In genomic region chr1:66294692-66295384, GRCh38 we compare ENCODE assay signal across 10 cellular contexts.
DNase-seq lines count a peak whose midpoint lies in the region; ATAC-seq, FAIRE-seq and TF ChIP-seq lines count a peak whose summit lies in the region.
"Had no signal": no experiment of that assay in that cellular context is flagged by ENCODE, and none has a peak within 500 bp of the region (broad histone marks: within the 10 kb centered on the region; RNA-seq: fewer than 3 reads in every experiment).

No MANE protein-coding gene starts in this region.

- TF ChIP-seq POLR2A in tibial nerve (IDR thresholded peaks at IDR 0.05) (no peak), GM12892 (IDR thresholded peaks at IDR 0.05; ENCODE audit: low read depth, low read length) (no peak)

- FAIRE-seq in GM12892 (lab: Jason Lieb, UNC) = no peak

- H3K27ac Mint-ChIP-seq in brain = peak overlapping the region in 3 of 5 experiments; percentile 6 to 94 (median 88)

- WGBS in tibial nerve, 2 donors = 76 to 77% methylated on average over 2 of the region's 2 CpGs

- no peaks in the 10 kb centered on the region for H3K9me3 ChIP-seq in tibial nerve

- H3K36me3 Mint-ChIP-seq in brain = no peaks in the 10 kb centered on the region
- H3K36me3 Mint-ChIP-seq: CD14-positive monocyte had no signal

- no peaks in the 10 kb centered on the region for H3K36me3 ChIP-seq in tibial nerve

- H3K27ac ChIP-seq in tibial nerve = peak overlapping the region in 2 of 4 donors; percentile 70 to 74

- H3K4me1 Mint-ChIP-seq in brain = peaks cover 31% of the 10 kb centered on the region

- peak in 1 of 2 donors; percentile 27 for TF ChIP-seq EP300 in tibial nerve (IDR thresholded peaks at IDR 0.05)

- no peaks in the 10 kb centered on the region for H3K27me3 ChIP-seq in tibial nerve

- H3K4me3 Mint-ChIP-seq in brain = no peak overlapping the region
- H3K4me3 Mint-ChIP-seq: CD14-positive monocyte had no signal

- H3K9me3 Mint-ChIP-seq in brain = no peaks in the 10 kb centered on the region
- H3K9me3 Mint-ChIP-seq: CD14-positive monocyte had no signal

- no peak for TF ChIP-seq CTCF in brain (conservative IDR thresholded peaks at IDR 0.05)
- no peak for TF ChIP-seq CTCF in tibial nerve (IDR thresholded peaks at IDR 0.05)

- peak; percentile 37 for DNase-seq in stimulated activated CD4-positive, alpha-beta T cell treated with anti-CD3 and anti-CD28 coated beads, Interleukin-4, amount 100 ng/mL, for 24 hours
- no peak for DNase-seq in stimulated activated CD4-positive, alpha-beta T cell treated with anti-CD3 and anti-CD28 coated beads, Interleukin-2, amount 100 ng/mL, for 48 hours
- DNase-seq in kidney tubule cell (ENCODE audit: low spot score) = peak; percentile 63
- DNase-seq in tibial nerve (ENCODE audit: low spot score in 2 of 2) = no peak
- no peak for DNase-seq in SHP77 treated with DMSO at 0.1 percent for 48 hours (lab: John Stamatoyannopoulos, UW)
- DNase-seq in GM12892 (ENCODE audit: insufficient read length) = no peak
- DNase-seq: NCI-H1417 had no signal

- H3K27me3 Mint-ChIP-seq in brain = no peaks in the 10 kb centered on the region

- peaks cover 0 to 26% (median 9%) of the 10 kb centered on the region in 4 donors for H3K4me1 ChIP-seq in tibial nerve

- H3K4me3 ChIP-seq in tibial nerve = no peak overlapping the region

- ATAC-seq in HG02571 (IDR thresholded peaks at IDR 0.05; ENCODE audit: unreplicated experiment) = no peak

Comparison
In these comparisons a context has a peak if more than half of its experiments do, and no peak if none do; other contexts are left out.
1. DNase-seq: peak in stimulated activated CD4-positive, alpha-beta T cell treated with anti-CD3 and anti-CD28 coated beads, Interleukin-4, amount 100 ng/mL, for 24 hours (single experiment) and kidney tubule cell (single experiment); none in stimulated activated CD4-positive, alpha-beta T cell treated with anti-CD3 and anti-CD28 coated beads, Interleukin-2, amount 100 ng/mL, for 48 hours (0 of 2), tibial nerve (0 of 2), SHP77 treated with DMSO at 0.1 percent for 48 hours (single experiment) and GM12892 (single experiment).